2 cellular contexts compared by ENCODE assay signal in the genomic region with DNA sequence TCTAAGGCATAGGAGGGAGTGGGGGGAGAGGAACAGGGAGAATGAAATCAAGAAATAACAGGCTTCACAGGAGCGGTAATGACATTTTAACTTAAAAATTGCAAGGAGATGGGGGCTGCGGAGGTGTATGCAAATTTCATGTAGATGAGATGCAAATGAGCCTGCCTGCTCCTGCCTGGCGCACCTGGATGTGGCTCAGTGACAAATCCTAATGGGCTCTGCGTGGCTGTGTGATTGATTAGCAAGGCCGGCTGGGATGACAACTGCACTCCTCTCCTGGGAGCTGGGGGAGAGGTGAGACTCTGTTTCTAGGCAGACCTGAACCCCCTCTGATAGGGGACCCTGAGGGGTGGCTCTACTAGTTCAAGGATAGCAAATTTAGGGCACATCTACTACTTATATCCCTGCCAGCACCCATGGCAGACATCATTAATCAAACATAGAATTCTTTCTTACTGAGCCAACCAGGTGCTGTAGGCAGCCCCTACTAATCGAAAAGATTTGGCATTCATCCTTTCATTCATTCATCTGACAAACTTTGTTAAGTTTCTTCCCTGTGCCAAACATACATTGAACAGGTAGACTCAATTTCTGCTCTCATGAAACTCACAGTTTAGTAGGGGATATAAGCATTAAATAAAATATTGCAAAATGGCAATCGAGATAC.
TF ChIP-seq lines count a peak whose summit lies in the region.

No MANE protein-coding gene starts in this region.

TF ChIP-seq in K562, 482 proteins besides CTCF, POLR2A, EP300 and RAD21:
- no peak for TF ChIP-seq NEUROD1 (IDR thresholded peaks at IDR 0.05; ENCODE audit: borderline replicate concordance, low read depth, low read length, partially characterized antibody)
- TF ChIP-seq, protein P1, sequence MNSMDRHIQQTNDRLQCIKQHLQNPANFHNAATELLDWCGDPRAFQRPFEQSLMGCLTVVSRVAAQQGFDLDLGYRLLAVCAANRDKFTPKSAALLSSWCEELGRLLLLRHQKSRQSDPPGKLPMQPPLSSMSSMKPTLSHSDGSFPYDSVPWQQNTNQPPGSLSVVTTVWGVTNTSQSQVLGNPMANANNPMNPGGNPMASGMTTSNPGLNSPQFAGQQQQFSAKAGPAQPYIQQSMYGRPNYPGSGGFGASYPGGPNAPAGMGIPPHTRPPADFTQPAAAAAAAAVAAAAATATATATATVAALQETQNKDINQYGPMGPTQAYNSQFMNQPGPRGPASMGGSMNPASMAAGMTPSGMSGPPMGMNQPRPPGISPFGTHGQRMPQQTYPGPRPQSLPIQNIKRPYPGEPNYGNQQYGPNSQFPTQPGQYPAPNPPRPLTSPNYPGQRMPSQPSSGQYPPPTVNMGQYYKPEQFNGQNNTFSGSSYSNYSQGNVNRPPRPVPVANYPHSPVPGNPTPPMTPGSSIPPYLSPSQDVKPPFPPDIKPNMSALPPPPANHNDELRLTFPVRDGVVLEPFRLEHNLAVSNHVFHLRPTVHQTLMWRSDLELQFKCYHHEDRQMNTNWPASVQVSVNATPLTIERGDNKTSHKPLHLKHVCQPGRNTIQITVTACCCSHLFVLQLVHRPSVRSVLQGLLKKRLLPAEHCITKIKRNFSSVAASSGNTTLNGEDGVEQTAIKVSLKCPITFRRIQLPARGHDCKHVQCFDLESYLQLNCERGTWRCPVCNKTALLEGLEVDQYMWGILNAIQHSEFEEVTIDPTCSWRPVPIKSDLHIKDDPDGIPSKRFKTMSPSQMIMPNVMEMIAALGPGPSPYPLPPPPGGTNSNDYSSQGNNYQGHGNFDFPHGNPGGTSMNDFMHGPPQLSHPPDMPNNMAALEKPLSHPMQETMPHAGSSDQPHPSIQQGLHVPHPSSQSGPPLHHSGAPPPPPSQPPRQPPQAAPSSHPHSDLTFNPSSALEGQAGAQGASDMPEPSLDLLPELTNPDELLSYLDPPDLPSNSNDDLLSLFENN (IDR thresholded peaks at IDR 0.05; ENCODE audit: low read depth in 2 of 2, low read length in 2 of 2), result 0 out of 4 replicates have a peak, but pooled peaks of 1 of the 2 experiments have one; percentile 60
- no peak for TF ChIP-seq SP1 (CRISPR knock-in tag; IDR thresholded peaks at IDR 0.05)
- TF ChIP-seq HDAC2 (IDR thresholded peaks at IDR 0.05), result no peak
- TF ChIP-seq IRF1 (CRISPR knock-in tag; IDR thresholded peaks at IDR 0.05; ENCODE audit: borderline replicate concordance), result no peak
- TF ChIP-seq ZBTB17 (CRISPR knock-in tag; IDR thresholded peaks at IDR 0.05), result peak; percentile 84
- peak; percentile 64 for TF ChIP-seq EGR1 (conservative IDR thresholded peaks at IDR 0.05)
- TF ChIP-seq MLLT1 (IDR thresholded peaks at IDR 0.05), result peak in 1 of 2 experiments; percentile 72; a peak in 2 of 4 replicates

TF ChIP-seq in neural cell, 6 proteins besides CTCF, POLR2A, EP300 and RAD21:
- TF ChIP-seq SMC3 (conservative IDR thresholded peaks at IDR 0.05; ENCODE audit: poor library complexity) (no peak), POLR2AphosphoS5 (IDR thresholded peaks at IDR 0.05) (peak; percentile 9)
